ENCODE assay signal across 8 cellular contexts in the genomic region with DNA sequence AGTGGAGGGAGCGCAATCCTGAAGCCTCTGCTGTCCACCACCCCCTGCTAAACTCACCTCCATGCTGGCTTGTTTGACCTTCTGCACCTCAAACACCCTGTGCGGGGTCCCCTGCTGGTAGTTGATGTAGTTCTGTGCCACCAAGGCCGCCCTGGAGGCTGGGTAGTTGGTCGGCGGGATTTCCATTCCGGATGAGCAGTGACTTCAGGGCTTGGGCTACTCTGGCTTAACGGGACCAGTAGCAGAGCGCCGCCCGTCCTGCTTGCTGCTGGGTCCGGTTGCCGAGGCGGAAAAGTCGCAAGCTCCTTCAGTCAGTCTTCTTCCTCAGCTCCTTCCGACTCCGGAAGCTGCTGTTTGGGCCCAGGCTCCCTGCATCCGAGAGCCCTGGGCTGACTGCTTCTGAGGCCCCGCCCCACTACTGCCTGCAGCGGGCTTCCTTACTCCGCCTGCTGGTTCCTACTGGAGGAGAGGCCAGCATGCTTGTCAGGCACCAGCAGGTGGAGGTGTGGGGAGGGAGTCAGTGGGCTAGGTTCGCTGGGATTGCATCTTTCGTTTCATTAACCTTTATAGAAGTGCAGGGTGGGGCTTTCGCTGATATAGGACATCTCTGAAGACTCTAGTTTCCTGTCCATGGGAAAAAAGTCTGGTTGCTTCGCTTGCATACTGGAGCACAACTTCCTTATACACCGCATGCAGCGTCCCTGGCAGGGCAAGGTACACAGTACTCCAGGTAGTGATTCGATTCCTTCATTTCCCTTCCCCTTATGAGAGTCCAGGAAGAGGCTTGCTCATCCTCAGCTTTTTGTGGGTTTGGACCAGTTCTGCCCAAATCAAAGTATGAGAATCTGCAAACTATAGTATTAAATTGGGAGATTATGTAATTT. TPM values are rescaled to one million over a fixed set of nuclear protein-coding genes. Genes with fewer than 3 reads are reported as not detected.
DNase-seq lines count a peak whose midpoint lies in the region; ATAC-seq and TF ChIP-seq lines count a peak whose summit lies in the region.

A gene with protein sequence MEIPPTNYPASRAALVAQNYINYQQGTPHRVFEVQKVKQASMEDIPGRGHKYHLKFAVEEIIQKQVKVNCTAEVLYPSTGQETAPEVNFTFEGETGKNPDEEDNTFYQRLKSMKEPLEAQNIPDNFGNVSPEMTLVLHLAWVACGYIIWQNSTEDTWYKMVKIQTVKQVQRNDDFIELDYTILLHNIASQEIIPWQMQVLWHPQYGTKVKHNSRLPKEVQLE (minus strand): TSS at position 356 of the 884 bp plus-strand sequence. CDS start 170 bp downstream, at position 186.

- no peaks in the 10 kb centered on the region for H3K27me3 Mint-ChIP-seq in activated T-helper 17 cell treated with anti-CD3 and anti-CD28 coated beads, Interleukin-2, amount 50 U/mL, for 72 hours
- no peaks in the 10 kb centered on the region for H3K27me3 Mint-ChIP-seq in naive thymus-derived CD4-positive, alpha-beta T cell

- H2AFZ ChIP-seq in fibroblast of lung (ENCODE audit: low read length) = peak within 1 kb of the TSS; percentile 50

- TF ChIP-seq CTCF in GM13976 (IDR thresholded peaks at IDR 0.05; ENCODE audit: borderline replicate concordance, control extremely low read depth, extremely low read depth, insufficient read depth, missing control alignments) (peak; percentile 81), fibroblast of lung (conservative IDR thresholded peaks at IDR 0.05 in 1 of 2, IDR thresholded peaks at IDR 0.05 in 1 of 2; ENCODE audit: low read depth in 1 of 2, low read length in 2 of 2) (peak; percentile 89 to 90)

- CTCF ChIA-PET in naive thymus-derived CD4-positive, alpha-beta T cell (lab: Charles Lee) = interaction anchor here (0.5 to 2.3 kb wide), 6 partner anchors 11 to 566 kb away, joined by 3 to 7 read pairs (median 3); no protein-coding TSS in a partner anchor

- ATAC-seq in HG02610 (IDR thresholded peaks at IDR 0.05; ENCODE audit: unreplicated experiment) = peak; percentile 100
- ATAC-seq in activated T-helper 17 cell treated with anti-CD3 and anti-CD28 coated beads, Interleukin-2, amount 50 U/mL, for 72 hours (replicated peaks) = peak; percentile 100
- ATAC-seq in naive thymus-derived CD4-positive, alpha-beta T cell = peak; percentile 99
- ATAC-seq in stimulated activated effector memory CD8-positive, alpha-beta T cell treated with anti-CD3 and anti-CD28 coated beads, Interleukin-12 subunit alpha, Interleukin-12 subunit beta, amount 100 ng/mL, for 72 hours = peak; percentile 99

- DNase-seq in GM13976 (ENCODE audit: low spot score) (peak; percentile 91), NCI-H460 (ENCODE audit: extremely low read depth, low read depth) (peak; percentile 79), fibroblast of lung (ENCODE audit: low read depth in 2 of 2) (peak; percentile 79 to 86), COLO668 (lab: John Stamatoyannopoulos, UW; ENCODE audit: unreplicated experiment) (no peak)
- peak; percentile 42 to 86 (median 74) for DNase-seq in naive thymus-derived CD4-positive, alpha-beta T cell
- peak; percentile 31 to 83 for DNase-seq in stimulated activated effector memory CD8-positive, alpha-beta T cell treated with anti-CD3 and anti-CD28 coated beads, Interleukin-12 subunit alpha, Interleukin-12 subunit beta, amount 100 ng/mL, for 72 hours (ENCODE audit: low spot score in 2 of 2)

- H3K4me3 Mint-ChIP-seq in activated T-helper 17 cell treated with anti-CD3 and anti-CD28 coated beads, Interleukin-2, amount 50 U/mL, for 72 hours = peak within 1 kb of the TSS; percentile 84
- H3K4me3 Mint-ChIP-seq in naive thymus-derived CD4-positive, alpha-beta T cell = peak within 1 kb of the TSS; percentile 82 to 97 (median 92)
- H3K4me3 Mint-ChIP-seq in stimulated activated effector memory CD8-positive, alpha-beta T cell treated with anti-CD3 and anti-CD28 coated beads, Interleukin-12 subunit alpha, Interleukin-12 subunit beta, amount 100 ng/mL, for 72 hours = peak within 1 kb of the TSS; percentile 86

- H3K4me2 ChIP-seq in fibroblast of lung (ENCODE audit: extremely low read depth, insufficient read depth, low read length) = peak within 1 kb of the TSS; percentile 99

- H3K79me2 ChIP-seq in fibroblast of lung (ENCODE audit: control insufficient read depth, insufficient read depth, low read length) = peaks cover 17% of the 10 kb centered on the region

- H3K36me3 Mint-ChIP-seq in activated T-helper 17 cell treated with anti-CD3 and anti-CD28 coated beads, Interleukin-2, amount 50 U/mL, for 72 hours (ENCODE audit: low read depth) = peaks cover 79% of the 10 kb centered on the region
- H3K36me3 Mint-ChIP-seq in naive thymus-derived CD4-positive, alpha-beta T cell = peaks cover 0 to 20% (median 7%) of the 10 kb centered on the region in 5 donors
- H3K36me3 Mint-ChIP-seq in stimulated activated effector memory CD8-positive, alpha-beta T cell treated with anti-CD3 and anti-CD28 coated beads, Interleukin-12 subunit alpha, Interleukin-12 subunit beta, amount 100 ng/mL, for 72 hours = peaks cover 76% of the 10 kb centered on the region

- H3K36me3 ChIP-seq in fibroblast of lung (ENCODE audit: control insufficient read depth, insufficient read depth, low read length) = no peaks in the 10 kb centered on the region
- H3K36me3 ChIP-seq in naive thymus-derived CD4-positive, alpha-beta T cell (ENCODE audit: control insufficient read depth in 2 of 3, insufficient read depth in 3 of 3, low read length in 3 of 3) = peaks cover 0 to 14% (median 0%) of the 10 kb centered on the region in 3 experiments

- peaks cover 5% of the 10 kb centered on the region for H3K4me1 Mint-ChIP-seq in activated T-helper 17 cell treated with anti-CD3 and anti-CD28 coated beads, Interleukin-2, amount 50 U/mL, for 72 hours
- peaks cover 13 to 40% (median 33%) of the 10 kb centered on the region in 7 donors for H3K4me1 Mint-ChIP-seq in naive thymus-derived CD4-positive, alpha-beta T cell
- H3K4me1 Mint-ChIP-seq in stimulated activated effector memory CD8-positive, alpha-beta T cell treated with anti-CD3 and anti-CD28 coated beads, Interleukin-12 subunit alpha, Interleukin-12 subunit beta, amount 100 ng/mL, for 72 hours = peaks cover 17% of the 10 kb centered on the region

- peak within 1 kb of the TSS; percentile 97 for H3K27ac Mint-ChIP-seq in activated T-helper 17 cell treated with anti-CD3 and anti-CD28 coated beads, Interleukin-2, amount 50 U/mL, for 72 hours
- H3K27ac Mint-ChIP-seq in naive thymus-derived CD4-positive, alpha-beta T cell = peak within 1 kb of the TSS; percentile 67 to 97 (median 91)
- peak within 1 kb of the TSS; percentile 96 for H3K27ac Mint-ChIP-seq in stimulated activated effector memory CD8-positive, alpha-beta T cell treated with anti-CD3 and anti-CD28 coated beads, Interleukin-12 subunit alpha, Interleukin-12 subunit beta, amount 100 ng/mL, for 72 hours

- no peaks in the 10 kb centered on the region for H4K20me1 ChIP-seq in fibroblast of lung (ENCODE audit: control insufficient read depth, extremely low read depth, insufficient read depth, low read length)

- peak within 1 kb of the TSS; percentile 81 for H3K9ac ChIP-seq in fibroblast of lung (ENCODE audit: insufficient read depth, low read length)

- H3K4me1 ChIP-seq in fibroblast of lung (ENCODE audit: control insufficient read depth, extremely low read depth, insufficient read depth, low read length) = peaks cover 9% of the 10 kb centered on the region
- peaks cover 15 to 19% of the 10 kb centered on the region in 2 donors for H3K4me1 ChIP-seq in naive thymus-derived CD4-positive, alpha-beta T cell (ENCODE audit: control insufficient read depth in 2 of 2, insufficient read depth in 2 of 2, low read length in 2 of 2)

- POLR2A ChIA-PET in naive thymus-derived CD4-positive, alpha-beta T cell (lab: Charles Lee) = interaction anchor here (0.7 to 1.0 kb wide), 2 partner anchors 12 to 28 kb away, joined by 4 to 6 read pairs; a partner anchor contains a TSS

- peak within 1 kb of the TSS; percentile 87 for H3K27ac ChIP-seq in fibroblast of lung (ENCODE audit: insufficient read depth, low read length)
- peak within 1 kb of the TSS; percentile 71 for H3K27ac ChIP-seq in naive thymus-derived CD4-positive, alpha-beta T cell (ENCODE audit: low read depth, low read length)

- H3K4me3 ChIP-seq in fibroblast of lung (replicated peaks in 1 of 4; ENCODE audit: control extremely low read depth in 1 of 4, insufficient read depth in 1 of 4, low read depth in 3 of 4, low read length in 4 of 4) = peak within 1 kb of the TSS; percentile 86 to 89 (median 88)
- H3K4me3 ChIP-seq in naive thymus-derived CD4-positive, alpha-beta T cell (ENCODE audit: low read length) = peak within 1 kb of the TSS; percentile 79

- in situ Hi-C loops in GM13976 (cut with MboI; ENCODE audit: low sequenced_read_pairs, unreplicated experiment) = no loop called here

- no peaks in the 10 kb centered on the region for H3K27me3 ChIP-seq in fibroblast of lung (ENCODE audit: control insufficient read depth, insufficient read depth, low read length)
- no peaks in the 10 kb centered on the region for H3K27me3 ChIP-seq in naive thymus-derived CD4-positive, alpha-beta T cell (ENCODE audit: control insufficient read depth in 2 of 2, insufficient read depth in 2 of 2, low read length in 2 of 2)

- no peaks in the 10 kb centered on the region for H3K9me3 ChIP-seq in fibroblast of lung (ENCODE audit: control insufficient read depth, insufficient read depth, low read depth, low read length)
- no peaks in the 10 kb centered on the region for H3K9me3 ChIP-seq in naive thymus-derived CD4-positive, alpha-beta T cell (ENCODE audit: control insufficient read depth in 2 of 3, low read length in 3 of 3)

- H3K9me3 Mint-ChIP-seq in activated T-helper 17 cell treated with anti-CD3 and anti-CD28 coated beads, Interleukin-2, amount 50 U/mL, for 72 hours = no peaks in the 10 kb centered on the region
- no peaks in the 10 kb centered on the region for H3K9me3 Mint-ChIP-seq in naive thymus-derived CD4-positive, alpha-beta T cell
- no peaks in the 10 kb centered on the region for H3K9me3 Mint-ChIP-seq in stimulated activated effector memory CD8-positive, alpha-beta T cell treated with anti-CD3 and anti-CD28 coated beads, Interleukin-12 subunit alpha, Interleukin-12 subunit beta, amount 100 ng/mL, for 72 hours

- intact Hi-C loops in naive thymus-derived CD4-positive, alpha-beta T cell (cut with micrococcal nuclease) = loop anchor here (1.0 to 2.0 kb wide), 9 partner anchors 13 to 130 kb away; a partner anchor contains a TSS

RNA-seq across cellular contexts. Expression of the gene that starts here (rescaled TPM):
- total RNA-seq in NCI-H460 (2014; rRNA removed; shearing (Covaris generic)) = 35.7 and 42.6 TPM in 2 replicates
- 23.0 and 27.9 TPM in 2 replicates for polyA plus RNA-seq in NCI-H460 (2014; cell fraction: nucleus; rRNA removed)
- total RNA-seq in activated T-helper 17 cell treated with anti-CD3 and anti-CD28 coated beads, Interleukin-2, amount 50 U/mL, for 72 hours = 10 to 100 TPM; 11.9 to 14.9 TPM
- 168 and 495 TPM in 2 replicates for total RNA-seq in fibroblast of lung
- 162 and 172 TPM in 2 replicates for polyA plus RNA-seq in fibroblast of lung
- polyA plus RNA-seq in fibroblast of lung (2012) = 137 and 158 TPM in 2 replicates
- 22.8 and 28.4 TPM in 2 replicates for polyA minus RNA-seq in fibroblast of lung (ENCODE audit: low replicate concordance)
- 10 to 100 TPM in 1 of 5 experiments, 1 to 10 TPM in 4; 2.1 to 10.9 (median 6.0) TPM for total RNA-seq in naive thymus-derived CD4-positive, alpha-beta T cell
- polyA plus RNA-seq in naive thymus-derived CD4-positive, alpha-beta T cell = 10 to 100 TPM; 15.9 to 18.8 TPM
